In the genomic region with DNA sequence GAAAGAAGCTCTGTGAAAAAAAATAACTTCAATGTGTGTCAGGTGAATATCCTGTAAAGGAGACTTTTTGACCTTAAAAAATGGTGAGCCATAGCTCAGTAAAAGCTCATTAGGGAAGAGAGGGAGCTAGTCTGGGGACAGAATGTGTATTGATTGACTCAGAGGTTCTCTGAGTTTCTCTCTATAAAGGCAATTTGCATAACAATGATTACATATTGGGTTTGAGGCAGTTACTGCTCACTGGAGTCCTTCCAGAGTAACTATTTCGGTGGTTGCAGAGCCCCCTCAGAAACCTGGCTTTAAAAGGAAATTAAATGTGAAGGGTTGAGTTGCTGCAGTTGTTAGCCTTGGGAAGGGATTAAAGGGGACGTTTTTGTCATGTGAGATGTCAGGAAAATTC, we compare ENCODE assay signal across 21 cellular contexts.
"Had no signal": no experiment of that assay in that cellular context is flagged by ENCODE, and none has a peak within 500 bp of the region (broad histone marks: within the 10 kb centered on the region; RNA-seq: fewer than 3 reads in every experiment).

No MANE protein-coding gene starts in this region.

- DNase-seq: activated CD4-positive, alpha-beta T cell treated with anti-CD3 and anti-CD28 coated beads for 1 hour; activated CD4-positive, alpha-beta T cell treated with anti-CD3 and anti-CD28 coated beads, Interleukin-2, amount 50 U/mL, for 1 hour; activated CD8-positive, alpha-beta T cell treated with anti-CD3 and anti-CD28 coated beads, Interleukin-2, amount 10 ng/mL, durations not matched to agents 7 days and 5 days; aorta; central memory CD4-positive, alpha-beta T cell; effector memory CD8-positive, alpha-beta T cell; esophagus squamous epithelium; gastrocnemius medialis; heart right ventricle; kidney glomerular epithelial cell; left lung; naive thymus-derived CD4-positive, alpha-beta T cell; ovary; stimulated activated CD4-positive, alpha-beta T cell treated with anti-CD3 and anti-CD28 coated beads, Interleukin-2, amount 100 ng/mL, for 48 hours; stimulated activated CD8-positive, alpha-beta memory T cell treated with anti-CD3 and anti-CD28 coated beads, Interleukin-4, amount 100 ng/mL, for 48 hours; stimulated activated naive B cell treated with anti-CD40 and anti-IgM and Interleukin-4, amounts not matched to agents 10 μg/mL and 1 μg/mL and 100 μg/mL, for 72 hours; testis had no signal

- H3K4me3 ChIP-seq: esophagus squamous epithelium, gastrocnemius medialis, heart right ventricle, left lung, lung, ovary, prostate gland, testis had no signal

- H3K4me1 ChIP-seq: left lung, prostate gland, testis had no signal

- H3K27ac ChIP-seq: gastrocnemius medialis, left lung, neutrophil, ovary, prostate gland, testis, VCaP had no signal

- H3K27me3 ChIP-seq: esophagus squamous epithelium, gastrocnemius medialis, heart right ventricle, left lung, neutrophil, ovary, testis had no signal

- H3K36me3 ChIP-seq: esophagus squamous epithelium, gastrocnemius medialis, heart right ventricle, left lung, neutrophil, ovary, prostate gland had no signal

- H3K9me3 ChIP-seq: esophagus squamous epithelium, gastrocnemius medialis, neutrophil, ovary, prostate gland, testis had no signal
